18 cellular contexts compared by ENCODE assay signal in genomic region chr5:56881571-56881970, GRCh38. TPM values are rescaled to one million over a fixed set of nuclear protein-coding genes. Genes with fewer than 3 reads are reported as not detected.
DNase-seq lines count a peak whose midpoint lies in the region; ATAC-seq and TF ChIP-seq lines count a peak whose summit lies in the region.
"Had no signal": no experiment of that assay in that cellular context is flagged by ENCODE, and none has a peak within 500 bp of the region (broad histone marks: within the 10 kb centered on the region; RNA-seq: fewer than 3 reads in every experiment).

No MANE protein-coding gene starts in this region.

- peak overlapping the region; percentile 42 for H3K27ac Mint-ChIP-seq in activated T-cell treated with anti-CD3 and anti-CD28 coated beads, Interleukin-2, amount 50 U/mL, for 24 hours
- H3K27ac Mint-ChIP-seq in CD8-positive, alpha-beta memory T cell = peak overlapping the region in 5 of 8 donors; percentile 1 to 32 (median 16)
- peak overlapping the region; percentile 51 for H3K27ac Mint-ChIP-seq in activated B cell treated with CpG ODN at 0.5 μM for 24 hours
- peak overlapping the region in 6 of 9 donors; percentile 16 to 62 (median 52) for H3K27ac Mint-ChIP-seq in naive thymus-derived CD4-positive, alpha-beta T cell
- H3K27ac Mint-ChIP-seq: GM23338, HFFc6 had no signal

- H3K4me1 Mint-ChIP-seq in activated T-cell treated with anti-CD3 and anti-CD28 coated beads, Interleukin-2, amount 50 U/mL, for 24 hours (ENCODE audit: low read depth) = peaks cover under 1% of the 10 kb centered on the region
- H3K4me1 Mint-ChIP-seq in activated T-cell treated with anti-CD3 and anti-CD28 coated beads, Interleukin-2, amount 50 U/mL, for 4 hours (ENCODE audit: low read depth) = peaks cover 13% of the 10 kb centered on the region
- H3K4me1 Mint-ChIP-seq in CD8-positive, alpha-beta memory T cell = peaks cover 3 to 23% (median 18%) of the 10 kb centered on the region in 3 donors
- no peaks in the 10 kb centered on the region for H3K4me1 Mint-ChIP-seq in activated B cell treated with CpG ODN at 0.5 μM for 24 hours
- H3K4me1 Mint-ChIP-seq in naive thymus-derived CD4-positive, alpha-beta T cell = peaks cover 4 to 20% (median 8%) of the 10 kb centered on the region in 7 donors
- H3K4me1 Mint-ChIP-seq: GM23338 had no signal

- H3K36me3 Mint-ChIP-seq in activated T-cell treated with anti-CD3 and anti-CD28 coated beads, Interleukin-2, amount 50 U/mL, for 24 hours (ENCODE audit: low read depth) = peaks cover 92% of the 10 kb centered on the region
- H3K36me3 Mint-ChIP-seq in activated T-cell treated with anti-CD3 and anti-CD28 coated beads, Interleukin-2, amount 50 U/mL, for 4 hours (ENCODE audit: insufficient read depth) = peaks cover 38% of the 10 kb centered on the region
- H3K36me3 Mint-ChIP-seq in CD8-positive, alpha-beta memory T cell = peaks cover 26 to 87% (median 38%) of the 10 kb centered on the region in 3 donors
- H3K36me3 Mint-ChIP-seq in activated B cell treated with CpG ODN at 0.5 μM for 24 hours (ENCODE audit: low read depth) = peaks cover 92% of the 10 kb centered on the region
- H3K36me3 Mint-ChIP-seq in naive thymus-derived CD4-positive, alpha-beta T cell = peaks cover 13 to 67% (median 42%) of the 10 kb centered on the region in 5 donors

- no peaks in the 10 kb centered on the region for H3K4me1 ChIP-seq in CD8-positive, alpha-beta memory T cell (ENCODE audit: insufficient read depth, low read length)
- H3K4me1 ChIP-seq in naive thymus-derived CD4-positive, alpha-beta T cell (ENCODE audit: control insufficient read depth in 2 of 2, insufficient read depth in 2 of 2, low read length in 2 of 2) = no peaks in the 10 kb centered on the region
- H3K4me1 ChIP-seq: HAP-1 had no signal

- H3K27ac ChIP-seq in CD8-positive, alpha-beta memory T cell (ENCODE audit: low read depth, low read length) = no peak overlapping the region
- no peak overlapping the region for H3K27ac ChIP-seq in naive thymus-derived CD4-positive, alpha-beta T cell (ENCODE audit: low read depth, low read length)
- H3K27ac ChIP-seq: BLaER1 treated with 17β-estradiol and CSF1 and Interleukin-3, amounts not matched to agents 10 nM and 100 nM had no signal

- no peak overlapping the region for H3K4me3 ChIP-seq in CD8-positive, alpha-beta memory T cell (ENCODE audit: low read length)
- H3K4me3 ChIP-seq in naive thymus-derived CD4-positive, alpha-beta T cell (ENCODE audit: low read length) = no peak overlapping the region
- H3K4me3 ChIP-seq: BLaER1 treated with 17β-estradiol and CSF1 and Interleukin-3, amounts not matched to agents 10 nM and 100 nM; GM23338; HAP-1 had no signal

- no peaks in the 10 kb centered on the region for H3K27me3 ChIP-seq in CD8-positive, alpha-beta memory T cell (ENCODE audit: insufficient read depth, low read length, poor library complexity, severe bottlenecking)
- H3K27me3 ChIP-seq in naive thymus-derived CD4-positive, alpha-beta T cell (ENCODE audit: control insufficient read depth in 2 of 2, insufficient read depth in 2 of 2, low read length in 2 of 2) = no peaks in the 10 kb centered on the region
- H3K27me3 ChIP-seq: BLaER1 treated with 17β-estradiol and CSF1 and Interleukin-3, amounts not matched to agents 10 nM and 100 nM had no signal

- CTCF ChIA-PET in CD8-positive, alpha-beta memory T cell (lab: Charles Lee) = no interaction called here
- CTCF ChIA-PET in activated B cell treated with CpG ODN at 0.5 μM for 24 hours (lab: Charles Lee) = no interaction called here
- CTCF ChIA-PET in naive thymus-derived CD4-positive, alpha-beta T cell (lab: Charles Lee) = no interaction called here

- H3K27me3 Mint-ChIP-seq in activated T-cell treated with anti-CD3 and anti-CD28 coated beads, Interleukin-2, amount 50 U/mL, for 24 hours = no peaks in the 10 kb centered on the region
- H3K27me3 Mint-ChIP-seq in activated T-cell treated with anti-CD3 and anti-CD28 coated beads, Interleukin-2, amount 50 U/mL, for 4 hours (ENCODE audit: low read depth) = no peaks in the 10 kb centered on the region
- H3K27me3 Mint-ChIP-seq in CD8-positive, alpha-beta memory T cell = no peaks in the 10 kb centered on the region
- H3K27me3 Mint-ChIP-seq in activated B cell treated with CpG ODN at 0.5 μM for 24 hours = no peaks in the 10 kb centered on the region
- no peaks in the 10 kb centered on the region for H3K27me3 Mint-ChIP-seq in naive thymus-derived CD4-positive, alpha-beta T cell
- H3K27me3 Mint-ChIP-seq: CD4-positive, CD25-positive, alpha-beta regulatory T cell had no signal

- H3K4me3 Mint-ChIP-seq in activated T-cell treated with anti-CD3 and anti-CD28 coated beads, Interleukin-2, amount 50 U/mL, for 24 hours = no peak overlapping the region
- H3K4me3 Mint-ChIP-seq in activated T-cell treated with anti-CD3 and anti-CD28 coated beads, Interleukin-2, amount 50 U/mL, for 4 hours = no peak overlapping the region
- H3K4me3 Mint-ChIP-seq in CD8-positive, alpha-beta memory T cell = no peak overlapping the region
- no peak overlapping the region for H3K4me3 Mint-ChIP-seq in activated B cell treated with CpG ODN at 0.5 μM for 24 hours
- H3K4me3 Mint-ChIP-seq in naive thymus-derived CD4-positive, alpha-beta T cell = no peak overlapping the region
- H3K4me3 Mint-ChIP-seq: CD4-positive, CD25-positive, alpha-beta regulatory T cell; GM23338; HFFc6 had no signal

- intact Hi-C loops in activated B cell treated with CpG ODN at 0.5 μM for 24 hours (cut with micrococcal nuclease) = loop anchor here (2.0 kb wide), 1 partner anchor 15 kb away; no protein-coding TSS in a partner anchor
- intact Hi-C loops in naive thymus-derived CD4-positive, alpha-beta T cell (cut with micrococcal nuclease) = no loop called here

- POLR2A ChIA-PET in CD8-positive, alpha-beta memory T cell (lab: Charles Lee) = no interaction called here
- POLR2A ChIA-PET in activated B cell treated with CpG ODN at 0.5 μM for 24 hours (lab: Charles Lee) = no interaction called here
- POLR2A ChIA-PET in naive thymus-derived CD4-positive, alpha-beta T cell (lab: Charles Lee) = interaction anchor here (0.7 to 1.1 kb wide), 2 partner anchors 15 to 343 kb away, joined by 4 to 5 read pairs; no protein-coding TSS in a partner anchor

- H3K9me3 ChIP-seq in CD8-positive, alpha-beta memory T cell (ENCODE audit: low read length) = no peaks in the 10 kb centered on the region
- no peaks in the 10 kb centered on the region for H3K9me3 ChIP-seq in naive thymus-derived CD4-positive, alpha-beta T cell (ENCODE audit: control insufficient read depth in 2 of 3, low read length in 3 of 3)
- H3K9me3 ChIP-seq: BLaER1 treated with 17β-estradiol and CSF1 and Interleukin-3, amounts not matched to agents 10 nM and 100 nM; HAP-1 had no signal

- no peak for DNase-seq in activated T-cell treated with anti-CD3 and anti-CD28 coated beads, Interleukin-2, amount 50 U/mL, for 24 hours
- DNase-seq in activated T-cell treated with anti-CD3 and anti-CD28 coated beads, Interleukin-2, amount 50 U/mL, for 4 hours = no peak
- no peak for DNase-seq in CD8-positive, alpha-beta memory T cell
- DNase-seq in activated B cell treated with CpG ODN at 0.5 μM for 24 hours = no peak
- DNase-seq in naive thymus-derived CD4-positive, alpha-beta T cell = no peak
- DNase-seq in HT-29 (ENCODE audit: low spot score) = no peak
- no peak for DNase-seq in GOT3 (lab: John Stamatoyannopoulos, UW)
- DNase-seq in COLO829 (ENCODE audit: low spot score) = no peak
- DNase-seq: 8988T; ACHN; CD4-positive, CD25-positive, alpha-beta regulatory T cell; DMS53; HFFc6; IMR-90; KBM-7 had no signal

- ATAC-seq in activated T-cell treated with anti-CD3 and anti-CD28 coated beads, Interleukin-2, amount 50 U/mL, for 4 hours = no peak
- no peak for ATAC-seq in activated B cell treated with CpG ODN at 0.5 μM for 24 hours (ENCODE audit: low read depth)
- ATAC-seq in naive thymus-derived CD4-positive, alpha-beta T cell = no peak
- ATAC-seq: GM23338 had no signal

- H3K9me3 Mint-ChIP-seq in activated T-cell treated with anti-CD3 and anti-CD28 coated beads, Interleukin-2, amount 50 U/mL, for 24 hours = no peaks in the 10 kb centered on the region
- no peaks in the 10 kb centered on the region for H3K9me3 Mint-ChIP-seq in activated T-cell treated with anti-CD3 and anti-CD28 coated beads, Interleukin-2, amount 50 U/mL, for 4 hours
- H3K9me3 Mint-ChIP-seq in CD8-positive, alpha-beta memory T cell = no peaks in the 10 kb centered on the region
- no peaks in the 10 kb centered on the region for H3K9me3 Mint-ChIP-seq in activated B cell treated with CpG ODN at 0.5 μM for 24 hours
- H3K9me3 Mint-ChIP-seq in naive thymus-derived CD4-positive, alpha-beta T cell = no peaks in the 10 kb centered on the region
- H3K9me3 Mint-ChIP-seq: CD4-positive, CD25-positive, alpha-beta regulatory T cell; GM23338; HFFc6 had no signal

- no peak for TF ChIP-seq CTCF in activated B cell treated with CpG ODN at 0.5 μM for 24 hours (IDR thresholded peaks at IDR 0.05)

- H3K36me3 ChIP-seq in CD8-positive, alpha-beta memory T cell (ENCODE audit: insufficient read depth, low read length) = peaks cover 56% of the 10 kb centered on the region
- peaks cover 36 to 85% (median 41%) of the 10 kb centered on the region in 3 experiments for H3K36me3 ChIP-seq in naive thymus-derived CD4-positive, alpha-beta T cell (ENCODE audit: control insufficient read depth in 2 of 3, insufficient read depth in 3 of 3, low read length in 3 of 3)

RNA-seq across cellular contexts. Expression of gene SETD9, which starts 27.8 kb away (rescaled TPM):
- 10 to 100 TPM in 1 of 3 donors, 1 to 10 TPM in 2; 2.7 to 10.5 (median 7.5) TPM for total RNA-seq in activated T-cell treated with anti-CD3 and anti-CD28 coated beads, Interleukin-2, amount 50 U/mL, for 4 hours
- total RNA-seq in CD8-positive, alpha-beta memory T cell = 10 to 100 TPM; 13.9 to 15.0 TPM
- polyA plus RNA-seq in CD8-positive, alpha-beta memory T cell = 8.8 TPM
- 3.4 and 6.2 TPM in 2 replicates for total RNA-seq in activated B cell treated with CpG ODN at 0.5 μM for 24 hours
- total RNA-seq in naive thymus-derived CD4-positive, alpha-beta T cell = 1 to 10 TPM; 3.7 to 9.7 (median 6.6) TPM
- polyA plus RNA-seq in naive thymus-derived CD4-positive, alpha-beta T cell = 10 to 100 TPM; 11.3 to 11.4 TPM
- 6.9 and 7.0 TPM in 2 replicates for total RNA-seq in HT-29 (2014; rRNA removed; shearing (Covaris generic))
